8 cellular contexts compared by ENCODE assay signal in the genomic region with DNA sequence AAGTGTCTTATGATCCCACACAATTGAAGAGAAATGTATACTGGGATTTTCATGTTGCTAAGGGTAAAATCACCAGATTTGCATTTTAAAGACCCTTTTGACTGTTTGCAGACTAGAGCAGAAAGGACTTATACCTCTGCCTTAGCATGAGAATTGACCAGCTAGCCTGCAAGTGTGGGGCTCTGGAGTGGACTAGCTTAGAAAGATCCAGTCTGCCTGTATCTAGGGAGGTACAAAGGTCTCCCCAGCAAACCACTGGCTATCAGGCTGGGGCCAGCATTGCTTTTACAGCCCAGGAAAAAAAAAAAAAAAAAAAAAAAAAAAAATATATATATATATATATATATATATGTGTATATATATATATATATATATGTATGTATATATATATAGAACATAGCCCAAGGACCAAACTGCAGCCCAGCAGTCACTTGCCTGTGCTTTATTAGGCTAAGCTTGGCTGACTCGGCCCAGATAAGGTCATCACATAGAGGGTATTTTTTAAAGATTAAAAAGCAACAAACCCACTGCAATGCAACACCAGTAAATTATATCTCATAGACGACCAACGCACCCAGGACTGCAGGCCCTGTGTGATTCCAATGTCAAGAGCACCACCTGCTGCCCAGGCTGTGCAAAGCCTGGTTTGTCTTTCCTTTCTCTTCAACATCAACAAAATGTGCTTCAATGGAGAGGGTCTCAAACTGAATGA.
DNase-seq lines count a peak whose midpoint lies in the region; ATAC-seq and TF ChIP-seq lines count a peak whose summit lies in the region.

No MANE protein-coding gene starts in this region.

- no peaks in the 10 kb centered on the region for H3K4me1 Mint-ChIP-seq in CD4-positive, CD25-positive, alpha-beta regulatory T cell
- H3K4me1 Mint-ChIP-seq in endodermal cell = no peaks in the 10 kb centered on the region

- no peak overlapping the region for H2AK5ac ChIP-seq in mesendoderm (ENCODE audit: low read length)

- H3K23ac ChIP-seq in mesendoderm (ENCODE audit: low read length) = no peak overlapping the region

- H3K4me2 ChIP-seq in mesendoderm (ENCODE audit: low read length) = no peak overlapping the region

- no peak overlapping the region for H3K4me3 Mint-ChIP-seq in CD4-positive, CD25-positive, alpha-beta regulatory T cell
- no peak overlapping the region for H3K4me3 Mint-ChIP-seq in endodermal cell

- H3K4me3 ChIP-seq in CD4-positive, CD25-positive, alpha-beta regulatory T cell (ENCODE audit: low read depth, low read length) = no peak overlapping the region
- no peak overlapping the region for H3K4me3 ChIP-seq in endodermal cell (ENCODE audit: low read length)
- H3K4me3 ChIP-seq in mesendoderm (ENCODE audit: low read length) = no peak overlapping the region
- no peak overlapping the region for H3K4me3 ChIP-seq in tibial artery

- WGBS in endodermal cell (ENCODE audit: insufficient coverage in 1 of 2, insufficient read length in 1 of 2), 2 experiments = 23% methylated on average over 3 of the region's 3 CpGs; no CpG with 5 or more reads in 1 of the 2 experiments
- WGBS in mesendoderm (ENCODE audit: extremely low coverage, insufficient coverage, low lambda C conversion rate) = no CpG with 5 or more reads among the region's 3 CpGs

- no peaks in the 10 kb centered on the region for H3K36me3 Mint-ChIP-seq in CD4-positive, CD25-positive, alpha-beta regulatory T cell
- no peaks in the 10 kb centered on the region for H3K36me3 Mint-ChIP-seq in endodermal cell (ENCODE audit: low read depth)

- H3K27me3 ChIP-seq in CD4-positive, CD25-positive, alpha-beta regulatory T cell (ENCODE audit: control insufficient read depth, insufficient read depth, low read length) = peaks cover under 1% of the 10 kb centered on the region
- H3K27me3 ChIP-seq in endodermal cell (ENCODE audit: control insufficient read depth, insufficient read depth, low read length, poor library complexity, severe bottlenecking) (no peaks in the 10 kb centered on the region), mesendoderm (ENCODE audit: insufficient read depth, low read length, poor library complexity) (no peaks in the 10 kb centered on the region), tibial artery (no peaks in the 10 kb centered on the region)

- H3K56ac ChIP-seq in mesendoderm (ENCODE audit: low read length) = no peak overlapping the region

- no peak overlapping the region for H4K8ac ChIP-seq in mesendoderm (ENCODE audit: low read depth, low read length)

- peak in 2 of 3 donors; percentile 6 to 43 for DNase-seq in CD4-positive, CD25-positive, alpha-beta regulatory T cell
- DNase-seq in NCI-H2029 (lab: John Stamatoyannopoulos, UW) (peak; percentile 80), T-helper 9 cell (peak; percentile 1), endodermal cell (peak; percentile 84), mesendoderm (peak; percentile 65), tibial artery (peak in 1 of 2 donors; percentile 45)

- H3K9me3 ChIP-seq in CD4-positive, CD25-positive, alpha-beta regulatory T cell (ENCODE audit: control insufficient read depth in 2 of 2, low read length in 2 of 2) = no peaks in the 10 kb centered on the region
- H3K9me3 ChIP-seq in endodermal cell (ENCODE audit: control insufficient read depth, low read length) (no peaks in the 10 kb centered on the region), tibial artery (no peaks in the 10 kb centered on the region)

- peaks cover 7% of the 10 kb centered on the region for H3K27me3 Mint-ChIP-seq in CD4-positive, CD25-positive, alpha-beta regulatory T cell
- peaks cover 2% of the 10 kb centered on the region for H3K27me3 Mint-ChIP-seq in endodermal cell (ENCODE audit: insufficient read depth)

- no peak overlapping the region for H3K9ac ChIP-seq in endodermal cell (ENCODE audit: extremely low read depth, low read length, poor library complexity, severe bottlenecking)
- H3K9ac ChIP-seq in mesendoderm (ENCODE audit: low read length) = no peak overlapping the region

- intact Hi-C loops in tibial artery (cut with DNase I; ENCODE audit: low total_unique reads) = loop anchor here (2.0 kb wide), 1 partner anchor 734 kb away; no protein-coding TSS in a partner anchor

- H3K4ac ChIP-seq in mesendoderm (ENCODE audit: low read depth, low read length) = no peak overlapping the region

- no peak overlapping the region for H2BK15ac ChIP-seq in mesendoderm (replicated peaks; ENCODE audit: low read depth)

- no peaks in the 10 kb centered on the region for H3K79me1 ChIP-seq in mesendoderm (ENCODE audit: low read length)

- H4K5ac ChIP-seq in mesendoderm (ENCODE audit: low read length) = no peak overlapping the region

- no peak overlapping the region for H2BK5ac ChIP-seq in mesendoderm (ENCODE audit: low read length)

- H3K27ac Mint-ChIP-seq in CD4-positive, CD25-positive, alpha-beta regulatory T cell = no peak overlapping the region
- no peak overlapping the region for H3K27ac Mint-ChIP-seq in endodermal cell

- no peaks in the 10 kb centered on the region for H3K36me3 ChIP-seq in CD4-positive, CD25-positive, alpha-beta regulatory T cell (ENCODE audit: control insufficient read depth, insufficient read depth, low read length)
- H3K36me3 ChIP-seq in endodermal cell (ENCODE audit: control insufficient read depth, insufficient read depth, low read length) = no peaks in the 10 kb centered on the region
- H3K36me3 ChIP-seq in mesendoderm (ENCODE audit: control insufficient read depth, insufficient read depth, low read length) = no peaks in the 10 kb centered on the region
- no peaks in the 10 kb centered on the region for H3K36me3 ChIP-seq in tibial artery

- no peaks in the 10 kb centered on the region for H3K4me1 ChIP-seq in CD4-positive, CD25-positive, alpha-beta regulatory T cell (ENCODE audit: control insufficient read depth, insufficient read depth, low read length, poor library complexity, severe bottlenecking)
- no peaks in the 10 kb centered on the region for H3K4me1 ChIP-seq in endodermal cell (ENCODE audit: control insufficient read depth, insufficient read depth, low read length)
- H3K4me1 ChIP-seq in mesendoderm (ENCODE audit: control insufficient read depth, low read depth, low read length) = no peaks in the 10 kb centered on the region
- no peaks in the 10 kb centered on the region for H3K4me1 ChIP-seq in tibial artery

- H3K27ac ChIP-seq in CD4-positive, CD25-positive, alpha-beta regulatory T cell (ENCODE audit: insufficient read depth, low read length, poor library complexity, severe bottlenecking) = no peak overlapping the region
- H3K27ac ChIP-seq in endodermal cell (ENCODE audit: low read depth, low read length) (no peak overlapping the region), mesendoderm (ENCODE audit: low read depth, low read length) (no peak overlapping the region), tibial artery (no peak overlapping the region)

- no peak for ATAC-seq in CD4-positive, CD25-positive, alpha-beta regulatory T cell (ENCODE audit: low read depth in 2 of 2)
- peak; percentile 88 for ATAC-seq in GM18907 (IDR thresholded peaks at IDR 0.05; ENCODE audit: unreplicated experiment)
- peak; percentile 70 for ATAC-seq in HG03039 (IDR thresholded peaks at IDR 0.05; ENCODE audit: unreplicated experiment)

- H3K18ac ChIP-seq in mesendoderm (ENCODE audit: low read length) = no peak overlapping the region

- peaks cover 0 to 1% (median 0%) of the 10 kb centered on the region in 7 donors for H3K9me3 Mint-ChIP-seq in CD4-positive, CD25-positive, alpha-beta regulatory T cell
- no peaks in the 10 kb centered on the region for H3K9me3 Mint-ChIP-seq in endodermal cell

- TF ChIP-seq CTCF in endodermal cell (conservative IDR thresholded peaks at IDR 0.05) = peak; percentile 94
- TF ChIP-seq CTCF in tibial artery (IDR thresholded peaks at IDR 0.05) = peak; percentile 76 to 79

- no peak overlapping the region for H2BK120ac ChIP-seq in mesendoderm (ENCODE audit: low read depth, low read length)

- no peaks in the 10 kb centered on the region for H3K79me2 ChIP-seq in mesendoderm (ENCODE audit: control insufficient read depth, insufficient read depth, low read length)

Comparison
In these comparisons a context has a peak if more than half of its experiments do, and no peak if none do; other contexts are left out.
1. ATAC-seq: peak in GM18907 (single experiment) and HG03039 (single experiment); none in CD4-positive, CD25-positive, alpha-beta regulatory T cell (0 of 2).